In genomic region chr11:74493816-74494630, GRCh38 we compare ENCODE assay signal across 8 cellular contexts. TPM values are rescaled to one million over a fixed set of nuclear protein-coding genes. Genes with fewer than 3 reads are reported as not detected.
DNase-seq lines count a peak whose midpoint lies in the region; ATAC-seq and TF ChIP-seq lines count a peak whose summit lies in the region.

No MANE protein-coding gene starts in this region.

- H3K9ac ChIP-seq in iPS-20b (ENCODE audit: low read depth, low read length), result peak overlapping the region; percentile 91; the same call in 1 of the 2 replicates

- no peak for TF ChIP-seq POLR2A in stomach (IDR thresholded peaks at IDR 0.05)

- H3K9me3 ChIP-seq in CD4-positive, CD25-positive, alpha-beta regulatory T cell (ENCODE audit: control insufficient read depth in 2 of 2, low read length in 2 of 2), result no peaks in the 10 kb centered on the region
- H3K9me3 ChIP-seq in iPS-20b (ENCODE audit: insufficient read depth, low read depth, low read length) (0 out of 2 replicates have a peak, but pooled peaks cover 4% of the 10 kb centered on the region), stomach (no peaks in the 10 kb centered on the region)

- peaks cover 20% of the 10 kb centered on the region for H3K4me1 ChIP-seq in CD4-positive, CD25-positive, alpha-beta regulatory T cell (ENCODE audit: control insufficient read depth, insufficient read depth, low read length, poor library complexity, severe bottlenecking)
- H3K4me1 ChIP-seq in iPS-20b (ENCODE audit: insufficient read depth, low read length) (peaks cover 9% of the 10 kb centered on the region; the same call in 1 of the 2 replicates), stomach (peaks cover 5 to 22% (median 16%) of the 10 kb centered on the region in 4 donors)

- TF ChIP-seq CTCF in HL-60 (IDR thresholded peaks at IDR 0.05; ENCODE audit: insufficient read depth, low read length), result no peak
- no peak for TF ChIP-seq CTCF in stomach (IDR thresholded peaks at IDR 0.05)

- peak overlapping the region; percentile 90 to 95 (median 91) for H3K27ac Mint-ChIP-seq in CD4-positive, CD25-positive, alpha-beta regulatory T cell
- peak overlapping the region; percentile 86 for H3K27ac Mint-ChIP-seq in activated T-helper 17 cell treated with anti-CD3 and anti-CD28 coated beads, Interleukin-2, amount 50 U/mL, for 72 hours

- H3K4me3 ChIP-seq in CD4-positive, CD25-positive, alpha-beta regulatory T cell (ENCODE audit: low read depth, low read length), result peak overlapping the region; percentile 88
- H3K4me3 ChIP-seq in HL-60 (replicated peaks; ENCODE audit: insufficient read depth, low read length) (peak overlapping the region; percentile 68), iPS-20b (ENCODE audit: low read length) (peak overlapping the region; percentile 77), stomach (peak overlapping the region; percentile 70 to 93 (median 82))

- no peaks in the 10 kb centered on the region for H3K27me3 ChIP-seq in CD4-positive, CD25-positive, alpha-beta regulatory T cell (ENCODE audit: control insufficient read depth, insufficient read depth, low read length)
- no peaks in the 10 kb centered on the region for H3K27me3 ChIP-seq in HL-60 (ENCODE audit: insufficient read depth, poor library complexity, severe bottlenecking)
- no peaks in the 10 kb centered on the region for H3K27me3 ChIP-seq in iPS-20b (ENCODE audit: insufficient read depth, low read length)
- H3K27me3 ChIP-seq in stomach, result no peaks in the 10 kb centered on the region

- H3K4me1 Mint-ChIP-seq in CD4-positive, CD25-positive, alpha-beta regulatory T cell, result peaks cover 6 to 23% (median 18%) of the 10 kb centered on the region in 4 donors
- H3K4me1 Mint-ChIP-seq in activated T-helper 17 cell treated with anti-CD3 and anti-CD28 coated beads, Interleukin-2, amount 50 U/mL, for 72 hours, result peaks cover 17% of the 10 kb centered on the region

- intact Hi-C loops in stomach (cut with DNase I; ENCODE audit: low total_unique reads), result no loop called here

- H3K27me3 Mint-ChIP-seq in CD4-positive, CD25-positive, alpha-beta regulatory T cell, result peaks cover 5% of the 10 kb centered on the region
- no peaks in the 10 kb centered on the region for H3K27me3 Mint-ChIP-seq in activated T-helper 17 cell treated with anti-CD3 and anti-CD28 coated beads, Interleukin-2, amount 50 U/mL, for 72 hours

- H3K27ac ChIP-seq in CD4-positive, CD25-positive, alpha-beta regulatory T cell (ENCODE audit: insufficient read depth, low read length, poor library complexity, severe bottlenecking), result peak overlapping the region; percentile 96
- H3K27ac ChIP-seq in HL-60 (replicated peaks) (peak overlapping the region; percentile 67), iPS-20b (ENCODE audit: low read length) (no peak overlapping the region), stomach (peak overlapping the region; percentile 95 to 100 (median 100))

- TF ChIP-seq EP300 in stomach (IDR thresholded peaks at IDR 0.05), result no peak

- H3K9me3 Mint-ChIP-seq in CD4-positive, CD25-positive, alpha-beta regulatory T cell, result peaks cover 0 to 9% (median 0%) of the 10 kb centered on the region in 7 donors
- H3K9me3 Mint-ChIP-seq in activated T-helper 17 cell treated with anti-CD3 and anti-CD28 coated beads, Interleukin-2, amount 50 U/mL, for 72 hours, result no peaks in the 10 kb centered on the region

- 6 to 9% (median 8%) methylated on average over 12 of the region's 12 CpGs for WGBS in stomach, 5 donors

- peak overlapping the region; percentile 73 to 94 (median 91) for H3K4me3 Mint-ChIP-seq in CD4-positive, CD25-positive, alpha-beta regulatory T cell
- peak overlapping the region; percentile 90 for H3K4me3 Mint-ChIP-seq in activated T-helper 17 cell treated with anti-CD3 and anti-CD28 coated beads, Interleukin-2, amount 50 U/mL, for 72 hours

- H3K36me3 Mint-ChIP-seq in CD4-positive, CD25-positive, alpha-beta regulatory T cell, result peaks cover 9% of the 10 kb centered on the region
- no peaks in the 10 kb centered on the region for H3K36me3 Mint-ChIP-seq in activated T-helper 17 cell treated with anti-CD3 and anti-CD28 coated beads, Interleukin-2, amount 50 U/mL, for 72 hours (ENCODE audit: low read depth)

- DNase-seq in CD4-positive, CD25-positive, alpha-beta regulatory T cell, result no peak
- DNase-seq in HL-60 (ENCODE audit: low read depth in 1 of 2, low spot score in 1 of 2) (no peak), stomach (no peak), iPS-NIHi7 (ENCODE audit: extremely low spot score) (no peak), GF-D8 (lab: John Stamatoyannopoulos, UW) (no peak)

- ATAC-seq in CD4-positive, CD25-positive, alpha-beta regulatory T cell (ENCODE audit: low read depth in 2 of 2), result no peak
- ATAC-seq in activated T-helper 17 cell treated with anti-CD3 and anti-CD28 coated beads, Interleukin-2, amount 50 U/mL, for 72 hours (replicated peaks), result no peak
- no peak for ATAC-seq in HG02973 (IDR thresholded peaks at IDR 0.05; ENCODE audit: unreplicated experiment)

- H3K36me3 ChIP-seq in CD4-positive, CD25-positive, alpha-beta regulatory T cell (ENCODE audit: control insufficient read depth, insufficient read depth, low read length), result no peaks in the 10 kb centered on the region
- no peaks in the 10 kb centered on the region; the same call in 1 of the 2 replicates for H3K36me3 ChIP-seq in iPS-20b (ENCODE audit: insufficient read depth, low read depth, low read length)
- H3K36me3 ChIP-seq in stomach, result peaks cover 0 to 14% (median 4%) of the 10 kb centered on the region in 4 donors

RNA-seq across cellular contexts. Expression of gene LIPT2, which starts 0.5 kb away (rescaled TPM):
- total RNA-seq in CD4-positive, CD25-positive, alpha-beta regulatory T cell, result 6.1 TPM
- 10 to 100 TPM; 11.5 to 20.7 (median 14.6) TPM for polyA plus RNA-seq in CD4-positive, CD25-positive, alpha-beta regulatory T cell
- total RNA-seq in activated T-helper 17 cell treated with anti-CD3 and anti-CD28 coated beads, Interleukin-2, amount 50 U/mL, for 72 hours, result 1 to 10 TPM; 3.7 to 4.1 TPM
- 10 to 100 TPM in 2 of 5 donors, 1 to 10 TPM in 1, under 1 TPM in 1, not detected in 1; 0.45 to 32.0 (median 10.9) TPM for total RNA-seq in stomach
- polyA plus RNA-seq in stomach, result 1 to 10 TPM; 1.6 to 3.1 (median 1.8) TPM

RNA-seq across cellular contexts. Expression of gene KCNE3, which starts 26.7 kb away (rescaled TPM):
- not detected for total RNA-seq in CD4-positive, CD25-positive, alpha-beta regulatory T cell
- polyA plus RNA-seq in CD4-positive, CD25-positive, alpha-beta regulatory T cell, result under 1 TPM in 1 of 4 donors, not detected in 3; 0.14 TPM
- not detected for total RNA-seq in activated T-helper 17 cell treated with anti-CD3 and anti-CD28 coated beads, Interleukin-2, amount 50 U/mL, for 72 hours
- total RNA-seq in stomach, result 10 to 100 TPM in 3 of 5 donors, 1 to 10 TPM in 2; 3.6 to 35.1 (median 11.7) TPM
- 10 to 100 TPM in 1 of 3 donors, 1 to 10 TPM in 2; 5.8 to 14.4 (median 9.5) TPM for polyA plus RNA-seq in stomach
